Comparison of ENCODE assay signal across 17 cellular contexts in genomic region chr16:84581161-84581560, GRCh38. TPM values are rescaled to one million over a fixed set of nuclear protein-coding genes. Genes with fewer than 3 reads are reported as not detected.
A peak's percentile ranks its signal among the peaks of the same experiment; 100 is the strongest.
DNase-seq lines count a peak whose midpoint lies in the region; ATAC-seq, FAIRE-seq and TF ChIP-seq lines count a peak whose summit lies in the region.
"Had no signal": no experiment of that assay in that cellular context is flagged by ENCODE, and none has a peak within 500 bp of the region (broad histone marks: within the 10 kb centered on the region; RNA-seq: fewer than 3 reads in every experiment).

No MANE protein-coding gene starts in this region.

- H3K27ac ChIP-seq in astrocyte (ENCODE audit: low read depth, low read length): no peak overlapping the region
- no peak overlapping the region for H3K27ac ChIP-seq in trophoblast cell (ENCODE audit: low read depth, low read length)

- FAIRE-seq in astrocyte (lab: Jason Lieb, UNC): no peak
- FAIRE-seq: H1, HTR-8/SVneo had no signal

- no CpG with 5 or more reads among the region's 8 CpGs for WGBS in trophoblast cell (ENCODE audit: extremely low coverage, insufficient coverage, insufficient read length)

- H2BK120ac ChIP-seq in trophoblast cell (ENCODE audit: insufficient read depth, low read length, poor library complexity): no peak overlapping the region

- H3K4me1 ChIP-seq in astrocyte (ENCODE audit: insufficient read depth, low read length) (peaks cover 18% of the 10 kb centered on the region), trophoblast cell (ENCODE audit: control insufficient read depth in 1 of 2, insufficient read depth in 2 of 2, low read length in 2 of 2) (no peaks in the 10 kb centered on the region)

- H3K79me2 ChIP-seq in astrocyte (ENCODE audit: insufficient read depth, low read length) (peaks cover 89% of the 10 kb centered on the region), trophoblast cell (ENCODE audit: control insufficient read depth, insufficient read depth, low read length, poor library complexity) (no peaks in the 10 kb centered on the region)

- H3K36me3 Mint-ChIP-seq in activated T-cell treated with anti-CD3 and anti-CD28 coated beads, Interleukin-2, amount 50 U/mL, for 24 hours (ENCODE audit: low read depth): peaks cover 86% of the 10 kb centered on the region
- peaks cover 0 to 10% of the 10 kb centered on the region in 2 donors for H3K36me3 Mint-ChIP-seq in activated T-cell treated with anti-CD3 and anti-CD28 coated beads, Interleukin-2, amount 50 U/mL, for 72 hours (ENCODE audit: insufficient read depth in 2 of 2)
- peaks cover 13% of the 10 kb centered on the region for H3K36me3 Mint-ChIP-seq in astrocyte (ENCODE audit: low read depth, unreplicated experiment)
- H3K36me3 Mint-ChIP-seq in stimulated activated effector memory CD8-positive, alpha-beta T cell treated with anti-CD3 and anti-CD28 coated beads, Interleukin-12 subunit alpha, Interleukin-12 subunit beta, amount 100 ng/mL, for 72 hours: peaks cover 26% of the 10 kb centered on the region

- H3K23ac ChIP-seq in trophoblast cell (ENCODE audit: low read length): no peak overlapping the region

- H3K4me2 ChIP-seq in astrocyte (ENCODE audit: low read length) (no peak overlapping the region), trophoblast cell (ENCODE audit: low read length) (no peak overlapping the region)

- no peak overlapping the region for H3K14ac ChIP-seq in trophoblast cell (ENCODE audit: low read length)

- no peaks in the 10 kb centered on the region for H3K27me3 ChIP-seq in astrocyte (ENCODE audit: insufficient read depth, low read length)
- H3K27me3 ChIP-seq in trophoblast cell (ENCODE audit: insufficient read depth, low read length): no peaks in the 10 kb centered on the region
- H3K27me3 ChIP-seq: Peyer's patch had no signal

- H2AK5ac ChIP-seq in trophoblast cell (ENCODE audit: low read length): no peak overlapping the region

- H4K91ac ChIP-seq in trophoblast cell (ENCODE audit: low read depth, low read length): no peak overlapping the region

- H3K36me3 ChIP-seq in astrocyte (ENCODE audit: insufficient read depth, low read length): peaks cover 5% of the 10 kb centered on the region
- H3K36me3 ChIP-seq in trophoblast cell (ENCODE audit: control insufficient read depth in 1 of 2, insufficient read depth in 2 of 2, low read length in 2 of 2): peaks cover 18 to 23% of the 10 kb centered on the region in 2 experiments
- H3K36me3 ChIP-seq: Peyer's patch had no signal

- H3K4me1 Mint-ChIP-seq in activated T-cell treated with anti-CD3 and anti-CD28 coated beads, Interleukin-2, amount 50 U/mL, for 24 hours (ENCODE audit: low read depth): peaks cover 60% of the 10 kb centered on the region
- peaks cover 55% of the 10 kb centered on the region for H3K4me1 Mint-ChIP-seq in activated T-cell treated with anti-CD3 and anti-CD28 coated beads, Interleukin-2, amount 50 U/mL, for 72 hours (ENCODE audit: low read depth)
- peaks cover 13% of the 10 kb centered on the region for H3K4me1 Mint-ChIP-seq in astrocyte (ENCODE audit: low read depth, unreplicated experiment)
- H3K4me1 Mint-ChIP-seq in stimulated activated effector memory CD8-positive, alpha-beta T cell treated with anti-CD3 and anti-CD28 coated beads, Interleukin-12 subunit alpha, Interleukin-12 subunit beta, amount 100 ng/mL, for 72 hours: peaks cover 26% of the 10 kb centered on the region

- H4K12ac ChIP-seq in trophoblast cell (ENCODE audit: low read depth, low read length): no peak overlapping the region

- no peak for ATAC-seq in activated T-cell treated with anti-CD3 and anti-CD28 coated beads, Interleukin-2, amount 50 U/mL, for 72 hours (replicated peaks in 1 of 2)
- ATAC-seq in stimulated activated effector memory CD8-positive, alpha-beta T cell treated with anti-CD3 and anti-CD28 coated beads, Interleukin-12 subunit alpha, Interleukin-12 subunit beta, amount 100 ng/mL, for 72 hours: no peak

- no peaks in the 10 kb centered on the region for H3K79me1 ChIP-seq in trophoblast cell (ENCODE audit: low read length)

- peaks cover 93% of the 10 kb centered on the region for H4K20me1 ChIP-seq in astrocyte (ENCODE audit: insufficient read depth, low read length)

- H3K4me3 ChIP-seq in astrocyte (ENCODE audit: insufficient read depth, low read depth, low read length): no peak overlapping the region
- no peak overlapping the region for H3K4me3 ChIP-seq in trophoblast cell (ENCODE audit: low read depth, low read length)
- H3K4me3 ChIP-seq: Peyer's patch had no signal

- no peak overlapping the region for H3K4me3 Mint-ChIP-seq in activated T-cell treated with anti-CD3 and anti-CD28 coated beads, Interleukin-2, amount 50 U/mL, for 24 hours
- H3K4me3 Mint-ChIP-seq in activated T-cell treated with anti-CD3 and anti-CD28 coated beads, Interleukin-2, amount 50 U/mL, for 72 hours: no peak overlapping the region
- no peak overlapping the region for H3K4me3 Mint-ChIP-seq in astrocyte (ENCODE audit: unreplicated experiment)
- H3K4me3 Mint-ChIP-seq in stimulated activated effector memory CD8-positive, alpha-beta T cell treated with anti-CD3 and anti-CD28 coated beads, Interleukin-12 subunit alpha, Interleukin-12 subunit beta, amount 100 ng/mL, for 72 hours: no peak overlapping the region
- H3K4me3 Mint-ChIP-seq: HFFc6 had no signal

- peak overlapping the region; percentile 73 for H3K27ac Mint-ChIP-seq in activated T-cell treated with anti-CD3 and anti-CD28 coated beads, Interleukin-2, amount 50 U/mL, for 24 hours
- no peak overlapping the region for H3K27ac Mint-ChIP-seq in activated T-cell treated with anti-CD3 and anti-CD28 coated beads, Interleukin-2, amount 50 U/mL, for 72 hours
- H3K27ac Mint-ChIP-seq in astrocyte (ENCODE audit: unreplicated experiment): peak overlapping the region; percentile 53
- H3K27ac Mint-ChIP-seq in stimulated activated effector memory CD8-positive, alpha-beta T cell treated with anti-CD3 and anti-CD28 coated beads, Interleukin-12 subunit alpha, Interleukin-12 subunit beta, amount 100 ng/mL, for 72 hours: peak overlapping the region; percentile 78

- H3K27me3 Mint-ChIP-seq in activated T-cell treated with anti-CD3 and anti-CD28 coated beads, Interleukin-2, amount 50 U/mL, for 24 hours: no peaks in the 10 kb centered on the region
- no peaks in the 10 kb centered on the region for H3K27me3 Mint-ChIP-seq in activated T-cell treated with anti-CD3 and anti-CD28 coated beads, Interleukin-2, amount 50 U/mL, for 72 hours (ENCODE audit: low read depth)
- no peaks in the 10 kb centered on the region for H3K27me3 Mint-ChIP-seq in astrocyte (ENCODE audit: low read depth, unreplicated experiment)

- H3K9me3 ChIP-seq in astrocyte (ENCODE audit: insufficient read depth, low read depth, low read length) (no peaks in the 10 kb centered on the region), trophoblast cell (ENCODE audit: insufficient read depth, low read depth, low read length) (peaks cover 8% of the 10 kb centered on the region)
- H3K9me3 ChIP-seq: Peyer's patch had no signal

- H3K9ac ChIP-seq in astrocyte (ENCODE audit: low read length) (no peak overlapping the region), trophoblast cell (ENCODE audit: low read length) (no peak overlapping the region)

- H3K18ac ChIP-seq in trophoblast cell (ENCODE audit: low read length): no peak overlapping the region

- H2BK5ac ChIP-seq in trophoblast cell (ENCODE audit: low read depth, low read length, poor library complexity): no peak overlapping the region

- intact Hi-C loops in posterior cingulate gyrus (cut with DNase I): no loop called here

- H3K4ac ChIP-seq in trophoblast cell (ENCODE audit: low read depth, low read length): no peak overlapping the region

- no peak for DNase-seq in activated T-cell treated with anti-CD3 and anti-CD28 coated beads, Interleukin-2, amount 50 U/mL, for 24 hours
- no peak for DNase-seq in activated T-cell treated with anti-CD3 and anti-CD28 coated beads, Interleukin-2, amount 50 U/mL, for 72 hours
- peak; percentile 15 for DNase-seq in NCI-H526 treated with DMSO at 0.1 percent for 48 hours (lab: John Stamatoyannopoulos, UW)
- DNase-seq in astrocyte (ENCODE audit: low read depth): no peak
- DNase-seq in stimulated activated effector memory CD8-positive, alpha-beta T cell treated with anti-CD3 and anti-CD28 coated beads, Interleukin-12 subunit alpha, Interleukin-12 subunit beta, amount 100 ng/mL, for 72 hours (ENCODE audit: low spot score in 2 of 2): no peak
- DNase-seq in trophoblast cell: no peak
- no peak for DNase-seq in posterior cingulate gyrus
- DNase-seq in NCI-H1417 (lab: John Stamatoyannopoulos, UW): no peak
- DNase-seq: DND-41, GF-D8, HFFc6, NCI-H345, NCI-H774, Peyer's patch, Right ventricle myocardium superior had no signal

- no peak overlapping the region for H2AFZ ChIP-seq in astrocyte (ENCODE audit: low read depth, low read length)
- H2AFZ ChIP-seq in trophoblast cell (ENCODE audit: insufficient read depth, low read length, poor library complexity): no peak overlapping the region

- no peak for TF ChIP-seq CTCF in astrocyte (IDR thresholded peaks at IDR 0.05; ENCODE audit: insufficient read depth, low read depth, low read length)

- no peak overlapping the region for H2BK12ac ChIP-seq in trophoblast cell (ENCODE audit: low read length)

- no peaks in the 10 kb centered on the region for H3K9me3 Mint-ChIP-seq in activated T-cell treated with anti-CD3 and anti-CD28 coated beads, Interleukin-2, amount 50 U/mL, for 24 hours
- H3K9me3 Mint-ChIP-seq in activated T-cell treated with anti-CD3 and anti-CD28 coated beads, Interleukin-2, amount 50 U/mL, for 72 hours: no peaks in the 10 kb centered on the region
- no peaks in the 10 kb centered on the region for H3K9me3 Mint-ChIP-seq in astrocyte (ENCODE audit: unreplicated experiment)
- H3K9me3 Mint-ChIP-seq in stimulated activated effector memory CD8-positive, alpha-beta T cell treated with anti-CD3 and anti-CD28 coated beads, Interleukin-12 subunit alpha, Interleukin-12 subunit beta, amount 100 ng/mL, for 72 hours: no peaks in the 10 kb centered on the region
- H3K9me3 Mint-ChIP-seq: HFFc6 had no signal

- no peak overlapping the region for H4K8ac ChIP-seq in trophoblast cell (ENCODE audit: low read depth, low read length)

RNA-seq across cellular contexts. Expression of gene COTL1, which starts 36.7 kb away (rescaled TPM):
- total RNA-seq in activated T-cell treated with anti-CD3 and anti-CD28 coated beads, Interleukin-2, amount 50 U/mL, for 72 hours: 100 to 1,000 TPM; 353 to 529 TPM
- total RNA-seq in astrocyte: 300 and 359 TPM in 2 replicates
- polyA plus RNA-seq in trophoblast cell (2013): 194 and 199 TPM in 2 replicates
